In genomic region chr22:39528080-39528661, GRCh38 we compare ENCODE assay signal across 9 cellular contexts. TPM values are rescaled to one million over a fixed set of nuclear protein-coding genes. Genes with fewer than 3 reads are reported as not detected.
DNase-seq lines count a peak whose midpoint lies in the region; ATAC-seq and TF ChIP-seq lines count a peak whose summit lies in the region.
"Had no signal": no experiment of that assay in that cellular context is flagged by ENCODE, and none has a peak within 500 bp of the region (broad histone marks: within the 10 kb centered on the region; RNA-seq: fewer than 3 reads in every experiment).

No MANE protein-coding gene starts in this region.

- POLR2A ChIA-PET in WTC11 (lab: Charles Lee) = interaction anchor here (0.8 to 1.3 kb wide), 2 partner anchors 8 to 26 kb away, joined by 3 to 15 read pairs; partner anchors contain the start of genes ATF4 and MIEF1

- DNase-seq in activated naive CD4-positive, alpha-beta T cell treated with anti-CD3 and anti-CD28 coated beads, Interleukin-2, amount 50 U/mL, for 16 hours = no peak
- DNase-seq in RPMI7951 (ENCODE audit: low read depth) (peak; percentile 37), immature natural killer cell (no peak), tibial nerve (ENCODE audit: low spot score in 2 of 2) (no peak), NCI-H524 treated with DMSO at 0.1 percent for 48 hours (lab: John Stamatoyannopoulos, UW) (no peak), WTC11 (ENCODE audit: low spot score) (no peak)
- DNase-seq: GF-D8 had no signal

- H3K4me3 ChIP-seq in tibial nerve = peak overlapping the region in 1 of 4 donors; percentile 19

- TF ChIP-seq POLR2A in tibial nerve (IDR thresholded peaks at IDR 0.05) = no peak

- TF ChIP-seq CTCF in tibial nerve (IDR thresholded peaks at IDR 0.05) (no peak), WTC11 (IDR thresholded peaks at IDR 0.05) (no peak)

- H3K27ac Mint-ChIP-seq in activated naive CD4-positive, alpha-beta T cell treated with anti-CD3 and anti-CD28 coated beads, Interleukin-2, amount 50 U/mL, for 24 hours = peak overlapping the region; percentile 91
- peak overlapping the region in 5 of 6 donors; percentile 8 to 57 (median 28) for H3K27ac Mint-ChIP-seq in immature natural killer cell
- no peak overlapping the region for H3K27ac Mint-ChIP-seq in WTC11

- whole genome bisulfite sequencing in tibial nerve, 2 donors = 58% methylated on average over 11 to 12 of the region's 12 CpGs

- peak overlapping the region; percentile 92 for H3K4me3 Mint-ChIP-seq in activated naive CD4-positive, alpha-beta T cell treated with anti-CD3 and anti-CD28 coated beads, Interleukin-2, amount 50 U/mL, for 24 hours
- H3K4me3 Mint-ChIP-seq in immature natural killer cell = no peak overlapping the region
- no peak overlapping the region for H3K4me3 Mint-ChIP-seq in WTC11

- peaks cover 31% of the 10 kb centered on the region for H3K36me3 Mint-ChIP-seq in activated naive CD4-positive, alpha-beta T cell treated with anti-CD3 and anti-CD28 coated beads, Interleukin-2, amount 50 U/mL, for 24 hours
- H3K36me3 Mint-ChIP-seq in immature natural killer cell (peaks cover 0 to 16% (median 8%) of the 10 kb centered on the region in 3 donors), WTC11 (peaks cover 32% of the 10 kb centered on the region)

- CTCF ChIA-PET in WTC11 (lab: Charles Lee) = interaction anchor here (1.0 to 2.7 kb wide), 21 partner anchors 8 to 393 kb away, joined by 3 to 54 read pairs (median 9); partner anchors contain the start of genes ATF4, MIEF1 and RPL3

- H3K4me1 ChIP-seq in tibial nerve = peaks cover 0 to 89% (median 69%) of the 10 kb centered on the region in 4 donors

- no peaks in the 10 kb centered on the region for H3K27me3 ChIP-seq in tibial nerve

- ATAC-seq in WTC11 = no peak
- no peak for ATAC-seq in GM21717 (IDR thresholded peaks at IDR 0.05; ENCODE audit: unreplicated experiment)

- H3K9me3 ChIP-seq in tibial nerve = no peaks in the 10 kb centered on the region

- no peak for TF ChIP-seq EP300 in tibial nerve (IDR thresholded peaks at IDR 0.05)

- H3K27ac ChIP-seq in tibial nerve = peak overlapping the region in 3 of 4 donors; percentile 39 to 80 (median 69)

- no peaks in the 10 kb centered on the region for H3K9me3 Mint-ChIP-seq in activated naive CD4-positive, alpha-beta T cell treated with anti-CD3 and anti-CD28 coated beads, Interleukin-2, amount 50 U/mL, for 24 hours
- H3K9me3 Mint-ChIP-seq in immature natural killer cell (no peaks in the 10 kb centered on the region), WTC11 (no peaks in the 10 kb centered on the region)

- peaks cover 83% of the 10 kb centered on the region for H3K4me1 Mint-ChIP-seq in activated naive CD4-positive, alpha-beta T cell treated with anti-CD3 and anti-CD28 coated beads, Interleukin-2, amount 50 U/mL, for 24 hours
- H3K4me1 Mint-ChIP-seq in immature natural killer cell (peaks cover 77 to 85% of the 10 kb centered on the region in 2 donors), WTC11 (peaks cover 64% of the 10 kb centered on the region)

- H3K27me3 Mint-ChIP-seq in activated naive CD4-positive, alpha-beta T cell treated with anti-CD3 and anti-CD28 coated beads, Interleukin-2, amount 50 U/mL, for 24 hours = no peaks in the 10 kb centered on the region
- H3K27me3 Mint-ChIP-seq in immature natural killer cell (ENCODE audit: low read depth in 3 of 3) = peaks cover 5 to 13% (median 12%) of the 10 kb centered on the region in 3 donors
- H3K27me3 Mint-ChIP-seq in WTC11 (ENCODE audit: low read depth) = no peaks in the 10 kb centered on the region

- H3K36me3 ChIP-seq in tibial nerve = peaks cover 0 to 47% (median 0%) of the 10 kb centered on the region in 3 donors

TF ChIP-seq in WTC11, 78 proteins besides CTCF, POLR2A, EP300 and RAD21:
- TF ChIP-seq ZBTB43 (CRISPR knock-in tag; IDR thresholded peaks at IDR 0.05) (no peak), ZMAT4 (CRISPR knock-in tag; IDR thresholded peaks at IDR 0.05) (no peak), GABPB1 (CRISPR knock-in tag; IDR thresholded peaks at IDR 0.05) (no peak), PREB (CRISPR knock-in tag; IDR thresholded peaks at IDR 0.05; ENCODE audit: borderline replicate concordance) (no peak)

RNA-seq across cellular contexts. Expression of gene RPS19BP1, which starts 4.4 kb away (rescaled TPM):
- 74.9 and 132 TPM in 2 replicates for total RNA-seq in RPMI7951 (2014; rRNA removed; shearing (Covaris generic))
- polyA plus RNA-seq in immature natural killer cell = 100 to 1,000 TPM; 139 to 239 (median 180) TPM
- total RNA-seq in tibial nerve = 100 to 1,000 TPM; 178 to 206 (median 197) TPM
- 88.9 to 102 TPM (median 89.0 TPM) in 3 replicates for total RNA-seq in WTC11 (2021)

RNA-seq across cellular contexts. Expression of gene ATF4, which starts 7.8 kb away (rescaled TPM):
- 190 and 217 TPM in 2 replicates for total RNA-seq in RPMI7951 (2014; rRNA removed; shearing (Covaris generic))
- polyA plus RNA-seq in immature natural killer cell = 100 to 1,000 TPM in 1 of 3 donors, 10 to 100 TPM in 2; 48.9 to 113 (median 69.4) TPM
- total RNA-seq in tibial nerve (100 to 1,000 TPM; 347 to 405 (median 390) TPM), WTC11 (2021) (361 to 460 TPM (median 371 TPM) in 3 replicates)

RNA-seq across cellular contexts. Expression of gene MIEF1, which starts 26.1 kb away (rescaled TPM):
- total RNA-seq in RPMI7951 (2014; rRNA removed; shearing (Covaris generic)) = 10.6 and 11.3 TPM in 2 replicates
- polyA plus RNA-seq in immature natural killer cell = 10 to 100 TPM; 13.8 to 30.5 (median 18.4) TPM
- total RNA-seq in tibial nerve (10 to 100 TPM; 18.0 to 38.2 (median 26.9) TPM), WTC11 (2021) (31.5 to 38.7 TPM (median 31.9 TPM) in 3 replicates)

RNA-seq across cellular contexts. Expression of gene CACNA1I, which starts 42.4 kb away (rescaled TPM):
- not detected in 2 replicates for total RNA-seq in RPMI7951 (2014; rRNA removed; shearing (Covaris generic))
- polyA plus RNA-seq in immature natural killer cell = not detected
- total RNA-seq in tibial nerve (under 1 TPM; 0.42 to 0.78 (median 0.52) TPM), WTC11 (2021) (2.1 to 2.9 TPM (median 2.3 TPM) in 3 replicates)
